17 cellular contexts compared by ENCODE assay signal in genomic region chr2:46992776-46993175, GRCh38.
"Had no signal": no experiment of that assay in that cellular context is flagged by ENCODE, and none has a peak within 500 bp of the region (broad histone marks: within the 10 kb centered on the region; RNA-seq: fewer than 3 reads in every experiment).

No MANE protein-coding gene starts in this region.

- H3K4me3 ChIP-seq: prostate gland, skin epidermis, testis had no signal

- H3K9me3 Mint-ChIP-seq: activated naive CD4-positive, alpha-beta T cell treated with anti-CD3 and anti-CD28 coated beads, Interleukin-2, amount 50 U/mL, for 24 hours; endodermal cell; natural killer cell had no signal

- H3K27ac Mint-ChIP-seq: activated naive CD4-positive, alpha-beta T cell treated with anti-CD3 and anti-CD28 coated beads, Interleukin-2, amount 50 U/mL, for 24 hours; endodermal cell; natural killer cell had no signal

- H3K27me3 ChIP-seq: testis had no signal

- H3K9me3 ChIP-seq: prostate gland, testis had no signal

- DNase-seq: activated effector memory CD4-positive, alpha-beta T cell treated with Interleukin-2 at 50 U/mL for 16 hours; central memory CD4-positive, alpha-beta T cell; endodermal cell; hypothalamus; mesenchymal stem cell; natural killer cell; occipital lobe; stimulated activated CD4-positive, alpha-beta T cell treated with anti-CD3 and anti-CD28 coated beads, Interleukin-15, amount 100 ng/mL, for 24 hours; stimulated activated CD4-positive, alpha-beta T cell treated with anti-CD3 and anti-CD28 coated beads, Interleukin-4, amount 100 ng/mL, for 1 hour; stimulated activated naive CD8-positive, alpha-beta T cell treated with anti-CD3 and anti-CD28 coated beads, Interleukin-15, Interleukin-2, amounts not matched to agents 100 U/mL and 50 U/mL, for 24 hours; SW 1271; T-helper 9 cell; testis had no signal

- H3K27me3 Mint-ChIP-seq: activated naive CD4-positive, alpha-beta T cell treated with anti-CD3 and anti-CD28 coated beads, Interleukin-2, amount 50 U/mL, for 24 hours had no signal

- H3K27ac ChIP-seq: prostate gland had no signal

- ATAC-seq: natural killer cell; right cardiac atrium; stimulated activated naive CD8-positive, alpha-beta T cell treated with anti-CD3 and anti-CD28 coated beads, Interleukin-15, Interleukin-2, amounts not matched to agents 100 U/mL and 50 U/mL, for 24 hours had no signal

- H3K4me3 Mint-ChIP-seq: activated naive CD4-positive, alpha-beta T cell treated with anti-CD3 and anti-CD28 coated beads, Interleukin-2, amount 50 U/mL, for 24 hours; endodermal cell; natural killer cell had no signal
